In genomic region chr15:78372880-78373279, GRCh38 we compare ENCODE assay signal across 1 cellular context.
TF ChIP-seq lines count a peak whose summit lies in the region.

No MANE protein-coding gene starts in this region.

TF ChIP-seq in HepG2, 621 proteins besides CTCF, POLR2A, EP300 and RAD21:
- TF ChIP-seq ZNF253 (CRISPR knock-in tag; IDR thresholded peaks at IDR 0.05; ENCODE audit: borderline replicate concordance) (no peak), THYN1 (CRISPR knock-in tag; IDR thresholded peaks at IDR 0.05; ENCODE audit: borderline replicate concordance, low read depth) (no peak), ZBTB34 (CRISPR knock-in tag; IDR thresholded peaks at IDR 0.05) (no peak)
